ENCODE assay signal across 19 cellular contexts in the genomic region with DNA sequence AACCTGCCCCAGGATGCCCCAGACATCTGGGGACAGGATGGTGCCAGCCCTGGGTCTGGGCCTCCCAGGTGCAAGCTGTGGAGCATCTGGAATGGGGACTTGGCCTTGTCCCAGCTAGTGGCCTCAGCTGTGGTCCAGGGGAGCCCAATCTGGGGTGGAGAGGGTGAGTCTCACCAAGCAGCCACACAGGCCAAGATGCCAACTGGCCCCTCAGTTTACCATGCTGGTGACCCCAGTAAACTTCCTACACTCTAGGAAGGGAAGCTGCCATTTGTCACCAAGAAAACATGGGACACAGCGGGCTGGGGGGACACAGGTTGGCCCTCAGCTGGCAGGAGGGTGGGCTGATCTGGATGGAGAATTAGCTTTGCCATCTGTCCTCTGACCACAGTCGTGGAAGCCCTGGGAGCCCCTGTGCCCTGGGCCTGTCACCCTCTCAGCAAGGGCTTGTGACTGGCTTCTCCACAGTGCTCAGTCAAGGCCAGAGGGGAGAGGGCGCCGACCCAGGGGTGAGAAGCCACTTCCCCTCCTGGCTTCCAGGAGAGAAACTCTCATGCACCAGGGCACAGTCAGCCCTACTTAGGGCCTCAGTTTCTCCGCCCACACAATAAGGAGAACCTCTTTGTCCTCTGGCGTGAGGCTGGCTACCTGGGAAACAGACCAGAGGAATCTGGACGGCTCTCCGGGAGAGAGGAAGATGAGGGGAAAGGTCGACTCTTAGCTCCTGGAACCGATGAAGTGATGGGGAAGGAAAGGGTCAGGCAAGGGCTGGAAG.
"Had no signal": no experiment of that assay in that cellular context is flagged by ENCODE, and none has a peak within 500 bp of the region (broad histone marks: within the 10 kb centered on the region; RNA-seq: fewer than 3 reads in every experiment).

No MANE protein-coding gene starts in this region.

- H3K27ac Mint-ChIP-seq: activated CD8-positive, alpha-beta memory T cell treated with anti-CD3 and anti-CD28 coated beads, Interleukin-2, amount 10 ng/mL, durations not matched to agents 7 days and 5 days; activated naive CD8-positive, alpha-beta T cell had no signal

- H3K27me3 ChIP-seq: neutrophil had no signal

- H3K9me3 Mint-ChIP-seq: activated T-cell treated with anti-CD3 and anti-CD28 coated beads, Interleukin-2, amount 50 U/mL, for 4 hours had no signal

- H3K4me3 ChIP-seq: SK-N-MC, stomach had no signal

- H3K9me3 ChIP-seq: neutrophil, stomach had no signal

- H3K4me1 ChIP-seq: parathyroid adenoma had no signal

- H3K27ac ChIP-seq: neutrophil, parathyroid adenoma, SK-N-MC, stomach had no signal

- H3K4me3 Mint-ChIP-seq: activated CD8-positive, alpha-beta memory T cell treated with anti-CD3 and anti-CD28 coated beads, Interleukin-2, amount 10 ng/mL, durations not matched to agents 7 days and 5 days; activated naive CD8-positive, alpha-beta T cell; activated T-cell treated with anti-CD3 and anti-CD28 coated beads, Interleukin-2, amount 50 U/mL, for 4 hours had no signal

- H3K79me2 ChIP-seq: parathyroid adenoma had no signal

- DNase-seq: activated CD4-positive, CD25-positive, alpha-beta regulatory T cell treated with anti-CD3 and anti-CD28 coated beads, Interleukin-2, amount 50 U/mL, for 72 hours; activated CD8-positive, alpha-beta memory T cell treated with anti-CD3 and anti-CD28 coated beads, Interleukin-2, amount 10 ng/mL, durations not matched to agents 7 days and 5 days; activated gamma-delta T cell treated with Interleukin-2 at 50 U/mL for 16 hours; activated T-cell treated with anti-CD3 and anti-CD28 coated beads, Interleukin-2, amount 50 U/mL, for 4 hours; amniotic stem cell; caudate nucleus; cortex of kidney; effector CD8-positive, alpha-beta T cell; kidney glomerular epithelial cell; mesendoderm; retina; small intestine; stomach; T-helper 1 cell; T1000 had no signal

- H2AFZ ChIP-seq: parathyroid adenoma had no signal

- H3K27me3 Mint-ChIP-seq: activated CD8-positive, alpha-beta memory T cell treated with anti-CD3 and anti-CD28 coated beads, Interleukin-2, amount 10 ng/mL, durations not matched to agents 7 days and 5 days; activated naive CD8-positive, alpha-beta T cell had no signal
